In genomic region chr4:154928640-154929257, GRCh38 we compare ENCODE assay signal across 7 cellular contexts.
DNase-seq lines count a peak whose midpoint lies in the region; ATAC-seq and TF ChIP-seq lines count a peak whose summit lies in the region.

No MANE protein-coding gene starts in this region.

- no peaks in the 10 kb centered on the region for H3K79me2 ChIP-seq in OCI-LY7 (ENCODE audit: insufficient read depth, low read depth, low read length)

- H3K9me3 ChIP-seq in OCI-LY7 (ENCODE audit: low read length) = no peaks in the 10 kb centered on the region

- no peak overlapping the region for H3K4me2 ChIP-seq in OCI-LY7 (ENCODE audit: low read length)

- POLR2A ChIA-PET in OCI-LY7 (lab: Charles Lee) = interaction anchor here (0.6 to 1.4 kb wide), 2 partner anchors 11 to 29 kb away, joined by 3 to 5 read pairs; no protein-coding TSS in a partner anchor

- no peaks in the 10 kb centered on the region for H3K4me1 ChIP-seq in OCI-LY7 (ENCODE audit: insufficient read depth, low read length, poor library complexity, severe bottlenecking)

- H3K9me2 ChIP-seq in OCI-LY7 (ENCODE audit: insufficient read depth, low read length) = no peaks in the 10 kb centered on the region

- H3K27ac ChIP-seq in OCI-LY7 (ENCODE audit: low read depth, low read length, poor library complexity, severe bottlenecking) = no peak overlapping the region

- intact Hi-C loops in OCI-LY7 (cut with micrococcal nuclease; ENCODE audit: unreplicated experiment) = no loop called here

- peak; percentile 69 for DNase-seq in GM03348 (ENCODE audit: low spot score)
- no peak for DNase-seq in OCI-LY7 (ENCODE audit: low spot score)
- DNase-seq in fibroblast of gingiva (ENCODE audit: low read depth) = peak; percentile 56
- DNase-seq in retinal pigment epithelial cell (ENCODE audit: low read depth) = no peak
- no peak for DNase-seq in NCI-H1092 treated with DMSO at 0.1 percent for 48 hours (lab: John Stamatoyannopoulos, UW)

- H3K4me3 ChIP-seq in OCI-LY7 (ENCODE audit: low read depth, low read length, poor library complexity, severe bottlenecking) = no peak overlapping the region
- H3K4me3 ChIP-seq in retinal pigment epithelial cell (ENCODE audit: low read length) = no peak overlapping the region

- TF ChIP-seq CTCF in OCI-LY7 (conservative IDR thresholded peaks at IDR 0.05; ENCODE audit: low read length) = 0 out of 2 replicates have a peak, but pooled peaks have one; percentile 16
- TF ChIP-seq CTCF in retinal pigment epithelial cell (conservative IDR thresholded peaks at IDR 0.05; ENCODE audit: low read depth, low read length) = peak; percentile 81

- no peak for ATAC-seq in GM19351 (IDR thresholded peaks at IDR 0.05; ENCODE audit: unreplicated experiment)
- ATAC-seq in HG02623 (IDR thresholded peaks at IDR 0.05; ENCODE audit: unreplicated experiment) = no peak

- H3K36me3 ChIP-seq in OCI-LY7 (ENCODE audit: insufficient read depth, low read length) = no peaks in the 10 kb centered on the region

- CTCF ChIA-PET in OCI-LY7 (lab: Charles Lee; ENCODE audit: unreplicated experiment) = no interaction called here

- no TSS peak for BruUV-seq in OCI-LY7 (replicated peaks; lab: Mats Ljungman, UMichigan)

- H4K20me1 ChIP-seq in OCI-LY7 (ENCODE audit: insufficient read depth, low read length) = no peaks in the 10 kb centered on the region

- H2AFZ ChIP-seq in OCI-LY7 (ENCODE audit: low read length) = no peak overlapping the region

Comparison
In these comparisons a context has a peak if more than half of its experiments do, and no peak if none do; other contexts are left out.
1. DNase-seq: peak in GM03348 (single experiment) and fibroblast of gingiva (single experiment); none in OCI-LY7 (single experiment), retinal pigment epithelial cell (single experiment) and NCI-H1092 treated with DMSO at 0.1 percent for 48 hours (single experiment).